Comparison of ENCODE assay signal across 1 cellular context in the genomic region with DNA sequence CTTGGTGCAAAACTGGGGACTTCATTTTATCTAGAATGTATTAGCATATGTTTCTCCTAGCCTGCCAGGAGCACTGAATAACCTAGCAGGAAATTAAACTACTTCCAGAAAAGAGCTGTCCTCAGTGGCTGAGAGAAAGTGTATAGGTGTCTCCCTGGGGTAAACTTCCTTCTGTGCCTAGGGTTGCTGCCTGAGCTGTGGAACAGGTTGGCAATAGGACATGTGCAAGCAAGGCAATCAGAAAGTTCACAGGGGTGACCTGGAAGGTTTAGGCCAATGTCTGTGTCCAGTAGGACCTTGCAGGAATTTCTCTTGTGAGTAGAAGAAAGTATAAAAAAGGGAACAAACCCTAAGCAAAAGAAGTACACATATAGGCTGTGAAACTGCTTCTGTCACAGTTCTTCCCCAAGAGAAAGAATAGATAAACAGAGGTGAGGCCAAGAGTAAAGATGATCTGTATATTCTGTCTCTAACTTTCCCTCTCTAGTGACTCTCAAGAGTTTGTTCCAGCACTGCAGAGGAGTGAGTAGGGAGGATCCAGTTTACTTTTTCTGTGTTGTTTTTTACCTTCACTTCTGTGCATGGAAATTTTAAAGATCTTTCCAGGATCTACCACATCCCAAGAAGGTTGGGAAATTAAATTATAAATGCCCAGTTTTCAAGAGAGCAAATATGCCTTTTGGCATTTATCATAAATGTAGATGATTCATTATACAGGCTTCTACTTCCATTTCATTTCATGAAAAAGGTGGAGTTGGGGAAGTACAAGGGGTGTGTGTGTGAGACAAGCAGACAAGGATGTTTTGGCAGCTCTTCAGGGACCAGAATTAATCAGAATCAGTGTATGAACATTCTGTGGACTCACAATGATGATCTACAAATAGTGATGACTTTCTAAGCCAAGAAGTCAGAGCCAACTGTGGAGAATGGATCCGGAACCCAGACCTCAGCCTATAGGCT.
TF ChIP-seq lines count a peak whose summit lies in the region.

No MANE protein-coding gene starts in this region.

TF ChIP-seq in GM12878, 131 proteins besides CTCF, POLR2A, EP300 and RAD21 (continued from another document and continues in another):
- TF ChIP-seq, protein P1, sequence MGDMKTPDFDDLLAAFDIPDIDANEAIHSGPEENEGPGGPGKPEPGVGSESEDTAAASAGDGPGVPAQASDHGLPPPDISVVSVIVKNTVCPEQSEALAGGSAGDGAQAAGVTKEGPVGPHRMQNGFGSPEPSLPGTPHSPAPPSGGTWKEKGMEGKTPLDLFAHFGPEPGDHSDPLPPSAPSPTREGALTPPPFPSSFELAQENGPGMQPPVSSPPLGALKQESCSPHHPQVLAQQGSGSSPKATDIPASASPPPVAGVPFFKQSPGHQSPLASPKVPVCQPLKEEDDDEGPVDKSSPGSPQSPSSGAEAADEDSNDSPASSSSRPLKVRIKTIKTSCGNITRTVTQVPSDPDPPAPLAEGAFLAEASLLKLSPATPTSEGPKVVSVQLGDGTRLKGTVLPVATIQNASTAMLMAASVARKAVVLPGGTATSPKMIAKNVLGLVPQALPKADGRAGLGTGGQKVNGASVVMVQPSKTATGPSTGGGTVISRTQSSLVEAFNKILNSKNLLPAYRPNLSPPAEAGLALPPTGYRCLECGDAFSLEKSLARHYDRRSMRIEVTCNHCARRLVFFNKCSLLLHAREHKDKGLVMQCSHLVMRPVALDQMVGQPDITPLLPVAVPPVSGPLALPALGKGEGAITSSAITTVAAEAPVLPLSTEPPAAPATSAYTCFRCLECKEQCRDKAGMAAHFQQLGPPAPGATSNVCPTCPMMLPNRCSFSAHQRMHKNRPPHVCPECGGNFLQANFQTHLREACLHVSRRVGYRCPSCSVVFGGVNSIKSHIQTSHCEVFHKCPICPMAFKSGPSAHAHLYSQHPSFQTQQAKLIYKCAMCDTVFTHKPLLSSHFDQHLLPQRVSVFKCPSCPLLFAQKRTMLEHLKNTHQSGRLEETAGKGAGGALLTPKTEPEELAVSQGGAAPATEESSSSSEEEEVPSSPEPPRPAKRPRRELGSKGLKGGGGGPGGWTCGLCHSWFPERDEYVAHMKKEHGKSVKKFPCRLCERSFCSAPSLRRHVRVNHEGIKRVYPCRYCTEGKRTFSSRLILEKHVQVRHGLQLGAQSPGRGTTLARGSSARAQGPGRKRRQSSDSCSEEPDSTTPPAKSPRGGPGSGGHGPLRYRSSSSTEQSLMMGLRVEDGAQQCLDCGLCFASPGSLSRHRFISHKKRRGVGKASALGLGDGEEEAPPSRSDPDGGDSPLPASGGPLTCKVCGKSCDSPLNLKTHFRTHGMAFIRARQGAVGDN (IDR thresholded peaks at IDR 0.05), result 0 out of 2 replicates have a peak, but pooled peaks have one; percentile 23
- TF ChIP-seq PAX5 (IDR thresholded peaks at IDR 0.05; ENCODE audit: borderline replicate concordance, low read depth, low read length), result no peak
- TF ChIP-seq SRF (IDR thresholded peaks at IDR 0.05; ENCODE audit: low read depth in 2 of 2, low read length in 2 of 2), result no peak
- TF ChIP-seq EED (IDR thresholded peaks at IDR 0.05; ENCODE audit: low read depth), result no peak
- TF ChIP-seq, protein P2, sequence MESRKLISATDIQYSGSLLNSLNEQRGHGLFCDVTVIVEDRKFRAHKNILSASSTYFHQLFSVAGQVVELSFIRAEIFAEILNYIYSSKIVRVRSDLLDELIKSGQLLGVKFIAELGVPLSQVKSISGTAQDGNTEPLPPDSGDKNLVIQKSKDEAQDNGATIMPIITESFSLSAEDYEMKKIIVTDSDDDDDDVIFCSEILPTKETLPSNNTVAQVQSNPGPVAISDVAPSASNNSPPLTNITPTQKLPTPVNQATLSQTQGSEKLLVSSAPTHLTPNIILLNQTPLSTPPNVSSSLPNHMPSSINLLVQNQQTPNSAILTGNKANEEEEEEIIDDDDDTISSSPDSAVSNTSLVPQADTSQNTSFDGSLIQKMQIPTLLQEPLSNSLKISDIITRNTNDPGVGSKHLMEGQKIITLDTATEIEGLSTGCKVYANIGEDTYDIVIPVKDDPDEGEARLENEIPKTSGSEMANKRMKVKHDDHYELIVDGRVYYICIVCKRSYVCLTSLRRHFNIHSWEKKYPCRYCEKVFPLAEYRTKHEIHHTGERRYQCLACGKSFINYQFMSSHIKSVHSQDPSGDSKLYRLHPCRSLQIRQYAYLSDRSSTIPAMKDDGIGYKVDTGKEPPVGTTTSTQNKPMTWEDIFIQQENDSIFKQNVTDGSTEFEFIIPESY (IDR thresholded peaks at IDR 0.05), result no peak
- TF ChIP-seq NR2C1 (IDR thresholded peaks at IDR 0.05), result no peak
- TF ChIP-seq, protein P3, sequence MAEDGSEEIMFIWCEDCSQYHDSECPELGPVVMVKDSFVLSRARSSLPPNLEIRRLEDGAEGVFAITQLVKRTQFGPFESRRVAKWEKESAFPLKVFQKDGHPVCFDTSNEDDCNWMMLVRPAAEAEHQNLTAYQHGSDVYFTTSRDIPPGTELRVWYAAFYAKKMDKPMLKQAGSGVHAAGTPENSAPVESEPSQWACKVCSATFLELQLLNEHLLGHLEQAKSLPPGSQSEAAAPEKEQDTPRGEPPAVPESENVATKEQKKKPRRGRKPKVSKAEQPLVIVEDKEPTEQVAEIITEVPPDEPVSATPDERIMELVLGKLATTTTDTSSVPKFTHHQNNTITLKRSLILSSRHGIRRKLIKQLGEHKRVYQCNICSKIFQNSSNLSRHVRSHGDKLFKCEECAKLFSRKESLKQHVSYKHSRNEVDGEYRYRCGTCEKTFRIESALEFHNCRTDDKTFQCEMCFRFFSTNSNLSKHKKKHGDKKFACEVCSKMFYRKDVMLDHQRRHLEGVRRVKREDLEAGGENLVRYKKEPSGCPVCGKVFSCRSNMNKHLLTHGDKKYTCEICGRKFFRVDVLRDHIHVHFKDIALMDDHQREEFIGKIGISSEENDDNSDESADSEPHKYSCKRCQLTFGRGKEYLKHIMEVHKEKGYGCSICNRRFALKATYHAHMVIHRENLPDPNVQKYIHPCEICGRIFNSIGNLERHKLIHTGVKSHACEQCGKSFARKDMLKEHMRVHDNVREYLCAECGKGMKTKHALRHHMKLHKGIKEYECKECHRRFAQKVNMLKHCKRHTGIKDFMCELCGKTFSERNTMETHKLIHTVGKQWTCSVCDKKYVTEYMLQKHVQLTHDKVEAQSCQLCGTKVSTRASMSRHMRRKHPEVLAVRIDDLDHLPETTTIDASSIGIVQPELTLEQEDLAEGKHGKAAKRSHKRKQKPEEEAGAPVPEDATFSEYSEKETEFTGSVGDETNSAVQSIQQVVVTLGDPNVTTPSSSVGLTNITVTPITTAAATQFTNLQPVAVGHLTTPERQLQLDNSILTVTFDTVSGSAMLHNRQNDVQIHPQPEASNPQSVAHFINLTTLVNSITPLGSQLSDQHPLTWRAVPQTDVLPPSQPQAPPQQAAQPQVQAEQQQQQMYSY (CRISPR knock-in tag; IDR thresholded peaks at IDR 0.05), result no peak
- TF ChIP-seq, protein P4, sequence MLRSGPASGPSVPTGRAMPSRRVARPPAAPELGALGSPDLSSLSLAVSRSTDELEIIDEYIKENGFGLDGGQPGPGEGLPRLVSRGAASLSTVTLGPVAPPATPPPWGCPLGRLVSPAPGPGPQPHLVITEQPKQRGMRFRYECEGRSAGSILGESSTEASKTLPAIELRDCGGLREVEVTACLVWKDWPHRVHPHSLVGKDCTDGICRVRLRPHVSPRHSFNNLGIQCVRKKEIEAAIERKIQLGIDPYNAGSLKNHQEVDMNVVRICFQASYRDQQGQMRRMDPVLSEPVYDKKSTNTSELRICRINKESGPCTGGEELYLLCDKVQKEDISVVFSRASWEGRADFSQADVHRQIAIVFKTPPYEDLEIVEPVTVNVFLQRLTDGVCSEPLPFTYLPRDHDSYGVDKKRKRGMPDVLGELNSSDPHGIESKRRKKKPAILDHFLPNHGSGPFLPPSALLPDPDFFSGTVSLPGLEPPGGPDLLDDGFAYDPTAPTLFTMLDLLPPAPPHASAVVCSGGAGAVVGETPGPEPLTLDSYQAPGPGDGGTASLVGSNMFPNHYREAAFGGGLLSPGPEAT (IDR thresholded peaks at IDR 0.05; ENCODE audit: low read depth), result peak; percentile 50
- TF ChIP-seq ZNF207 (IDR thresholded peaks at IDR 0.05; ENCODE audit: borderline replicate concordance), result no peak
- TF ChIP-seq GATAD2B (conservative IDR thresholded peaks at IDR 0.05; ENCODE audit: low read depth), result 0 out of 2 replicates have a peak, but pooled peaks have one; percentile 47
- TF ChIP-seq, protein P5, sequence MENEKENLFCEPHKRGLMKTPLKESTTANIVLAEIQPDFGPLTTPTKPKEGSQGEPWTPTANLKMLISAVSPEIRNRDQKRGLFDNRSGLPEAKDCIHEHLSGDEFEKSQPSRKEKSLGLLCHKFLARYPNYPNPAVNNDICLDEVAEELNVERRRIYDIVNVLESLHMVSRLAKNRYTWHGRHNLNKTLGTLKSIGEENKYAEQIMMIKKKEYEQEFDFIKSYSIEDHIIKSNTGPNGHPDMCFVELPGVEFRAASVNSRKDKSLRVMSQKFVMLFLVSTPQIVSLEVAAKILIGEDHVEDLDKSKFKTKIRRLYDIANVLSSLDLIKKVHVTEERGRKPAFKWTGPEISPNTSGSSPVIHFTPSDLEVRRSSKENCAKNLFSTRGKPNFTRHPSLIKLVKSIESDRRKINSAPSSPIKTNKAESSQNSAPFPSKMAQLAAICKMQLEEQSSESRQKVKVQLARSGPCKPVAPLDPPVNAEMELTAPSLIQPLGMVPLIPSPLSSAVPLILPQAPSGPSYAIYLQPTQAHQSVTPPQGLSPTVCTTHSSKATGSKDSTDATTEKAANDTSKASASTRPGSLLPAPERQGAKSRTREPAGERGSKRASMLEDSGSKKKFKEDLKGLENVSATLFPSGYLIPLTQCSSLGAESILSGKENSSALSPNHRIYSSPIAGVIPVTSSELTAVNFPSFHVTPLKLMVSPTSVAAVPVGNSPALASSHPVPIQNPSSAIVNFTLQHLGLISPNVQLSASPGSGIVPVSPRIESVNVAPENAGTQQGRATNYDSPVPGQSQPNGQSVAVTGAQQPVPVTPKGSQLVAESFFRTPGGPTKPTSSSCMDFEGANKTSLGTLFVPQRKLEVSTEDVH (IDR thresholded peaks at IDR 0.05; ENCODE audit: low read depth, partially characterized antibody), result no peak
- no peak for TF ChIP-seq SMC3 (IDR thresholded peaks at IDR 0.05; ENCODE audit: borderline replicate concordance, low read length)
- TF ChIP-seq, protein P6, sequence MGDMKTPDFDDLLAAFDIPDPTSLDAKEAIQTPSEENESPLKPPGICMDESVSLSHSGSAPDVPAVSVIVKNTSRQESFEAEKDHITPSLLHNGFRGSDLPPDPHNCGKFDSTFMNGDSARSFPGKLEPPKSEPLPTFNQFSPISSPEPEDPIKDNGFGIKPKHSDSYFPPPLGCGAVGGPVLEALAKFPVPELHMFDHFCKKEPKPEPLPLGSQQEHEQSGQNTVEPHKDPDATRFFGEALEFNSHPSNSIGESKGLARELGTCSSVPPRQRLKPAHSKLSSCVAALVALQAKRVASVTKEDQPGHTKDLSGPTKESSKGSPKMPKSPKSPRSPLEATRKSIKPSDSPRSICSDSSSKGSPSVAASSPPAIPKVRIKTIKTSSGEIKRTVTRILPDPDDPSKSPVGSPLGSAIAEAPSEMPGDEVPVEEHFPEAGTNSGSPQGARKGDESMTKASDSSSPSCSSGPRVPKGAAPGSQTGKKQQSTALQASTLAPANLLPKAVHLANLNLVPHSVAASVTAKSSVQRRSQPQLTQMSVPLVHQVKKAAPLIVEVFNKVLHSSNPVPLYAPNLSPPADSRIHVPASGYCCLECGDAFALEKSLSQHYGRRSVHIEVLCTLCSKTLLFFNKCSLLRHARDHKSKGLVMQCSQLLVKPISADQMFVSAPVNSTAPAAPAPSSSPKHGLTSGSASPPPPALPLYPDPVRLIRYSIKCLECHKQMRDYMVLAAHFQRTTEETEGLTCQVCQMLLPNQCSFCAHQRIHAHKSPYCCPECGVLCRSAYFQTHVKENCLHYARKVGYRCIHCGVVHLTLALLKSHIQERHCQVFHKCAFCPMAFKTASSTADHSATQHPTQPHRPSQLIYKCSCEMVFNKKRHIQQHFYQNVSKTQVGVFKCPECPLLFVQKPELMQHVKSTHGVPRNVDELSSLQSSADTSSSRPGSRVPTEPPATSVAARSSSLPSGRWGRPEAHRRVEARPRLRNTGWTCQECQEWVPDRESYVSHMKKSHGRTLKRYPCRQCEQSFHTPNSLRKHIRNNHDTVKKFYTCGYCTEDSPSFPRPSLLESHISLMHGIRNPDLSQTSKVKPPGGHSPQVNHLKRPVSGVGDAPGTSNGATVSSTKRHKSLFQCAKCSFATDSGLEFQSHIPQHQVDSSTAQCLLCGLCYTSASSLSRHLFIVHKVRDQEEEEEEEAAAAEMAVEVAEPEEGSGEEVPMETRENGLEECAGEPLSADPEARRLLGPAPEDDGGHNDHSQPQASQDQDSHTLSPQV (IDR thresholded peaks at IDR 0.05), result no peak
- TF ChIP-seq, protein P7, sequence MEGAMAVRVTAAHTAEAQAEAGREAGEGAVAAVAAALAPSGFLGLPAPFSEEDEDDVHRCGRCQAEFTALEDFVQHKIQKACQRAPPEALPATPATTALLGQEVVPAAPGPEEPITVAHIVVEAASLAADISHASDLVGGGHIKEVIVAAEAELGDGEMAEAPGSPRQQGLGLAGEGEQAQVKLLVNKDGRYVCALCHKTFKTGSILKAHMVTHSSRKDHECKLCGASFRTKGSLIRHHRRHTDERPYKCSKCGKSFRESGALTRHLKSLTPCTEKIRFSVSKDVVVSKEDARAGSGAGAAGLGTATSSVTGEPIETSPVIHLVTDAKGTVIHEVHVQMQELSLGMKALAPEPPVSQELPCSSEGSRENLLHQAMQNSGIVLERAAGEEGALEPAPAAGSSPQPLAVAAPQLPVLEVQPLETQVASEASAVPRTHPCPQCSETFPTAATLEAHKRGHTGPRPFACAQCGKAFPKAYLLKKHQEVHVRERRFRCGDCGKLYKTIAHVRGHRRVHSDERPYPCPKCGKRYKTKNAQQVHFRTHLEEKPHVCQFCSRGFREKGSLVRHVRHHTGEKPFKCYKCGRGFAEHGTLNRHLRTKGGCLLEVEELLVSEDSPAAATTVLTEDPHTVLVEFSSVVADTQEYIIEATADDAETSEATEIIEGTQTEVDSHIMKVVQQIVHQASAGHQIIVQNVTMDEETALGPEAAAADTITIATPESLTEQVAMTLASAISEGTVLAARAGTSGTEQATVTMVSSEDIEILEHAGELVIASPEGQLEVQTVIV (IDR thresholded peaks at IDR 0.05; ENCODE audit: borderline replicate concordance, partially characterized antibody), result no peak
- TF ChIP-seq CREM (IDR thresholded peaks at IDR 0.05; ENCODE audit: low read depth), result no peak
- peak; percentile 9; the same call in 1 of the 2 replicates for TF ChIP-seq STAT3 (IDR thresholded peaks at IDR 0.05; ENCODE audit: low read depth, low read length)
- no peak for TF ChIP-seq RB1 (IDR thresholded peaks at IDR 0.05; ENCODE audit: borderline replicate concordance)
- no peak for TF ChIP-seq FOXM1 (IDR thresholded peaks at IDR 0.05; ENCODE audit: low read depth, low read length)
- TF ChIP-seq CBFB (IDR thresholded peaks at IDR 0.05; ENCODE audit: low read depth), result no peak
- TF ChIP-seq MEF2B (IDR thresholded peaks at IDR 0.05; ENCODE audit: partially characterized antibody, poor library complexity, severe bottlenecking), result peak; percentile 66
- TF ChIP-seq NFYA (IDR thresholded peaks at IDR 0.05; ENCODE audit: borderline replicate concordance, low read depth, low read length), result no peak
- TF ChIP-seq SMAD1 (IDR thresholded peaks at IDR 0.05; ENCODE audit: low read depth, partially characterized antibody), result no peak
- no peak for TF ChIP-seq WRNIP1 (IDR thresholded peaks at IDR 0.05; ENCODE audit: borderline replicate concordance, low read depth, low read length)
